Comparison of ENCODE assay signal across 9 cellular contexts in the genomic region with DNA sequence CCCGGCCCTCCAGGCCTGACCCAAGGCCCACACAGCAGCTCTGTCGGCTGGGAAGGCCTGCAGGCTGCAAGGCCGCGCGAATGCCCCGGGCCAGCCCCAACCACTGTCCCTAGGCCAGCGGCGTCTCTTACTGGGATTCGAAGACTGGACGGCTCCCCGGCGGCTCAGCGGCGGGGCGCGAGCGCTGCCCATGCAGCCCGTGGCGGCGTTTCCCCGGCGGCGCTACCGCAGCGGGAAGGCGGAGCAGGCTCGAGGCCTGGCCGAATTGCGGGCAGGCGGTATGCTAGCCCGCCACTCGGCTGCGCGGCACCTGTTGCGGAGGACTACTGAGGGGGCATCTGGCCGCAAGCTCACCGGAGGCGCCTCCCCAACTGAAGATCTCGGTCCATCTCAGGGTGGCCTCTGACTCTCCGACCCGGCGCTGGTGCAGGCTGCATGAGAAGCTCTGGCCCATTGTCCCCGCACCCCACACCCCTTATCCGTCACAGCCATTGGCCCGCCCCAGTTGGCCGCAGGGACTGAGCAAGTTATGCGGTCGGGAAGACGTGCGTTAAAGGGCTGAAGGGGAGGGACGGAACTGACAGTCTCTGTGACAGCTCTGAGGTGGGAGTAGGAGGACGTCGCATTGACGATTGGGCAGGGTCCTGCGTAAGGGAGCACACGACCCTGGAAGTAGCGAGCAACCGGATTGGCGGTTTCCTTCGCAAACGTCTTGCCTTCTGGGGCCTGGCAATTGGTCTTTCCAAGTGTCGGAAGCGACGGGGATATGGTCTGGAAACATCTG.
DNase-seq lines count a peak whose midpoint lies in the region; ATAC-seq lines count a peak whose summit lies in the region.
"Had no signal": no experiment of that assay in that cellular context is flagged by ENCODE, and none has a peak within 500 bp of the region (broad histone marks: within the 10 kb centered on the region; RNA-seq: fewer than 3 reads in every experiment).

No MANE protein-coding gene starts in this region.

- CTCF ChIA-PET in activated CD8-positive, alpha-beta T cell treated with anti-CD3 and anti-CD28 coated beads, Interleukin-2, amount 10 ng/mL, durations not matched to agents 7 days and 5 days (lab: Charles Lee) = no interaction called here

- POLR2A ChIA-PET in activated CD8-positive, alpha-beta T cell treated with anti-CD3 and anti-CD28 coated beads, Interleukin-2, amount 10 ng/mL, durations not matched to agents 7 days and 5 days (lab: Charles Lee) = interaction anchor here (1.4 kb wide), 1 partner anchor 54 kb away, joined by 4 read pairs; no protein-coding TSS in a partner anchor

- peak; percentile 84 for ATAC-seq in activated CD8-positive, alpha-beta T cell treated with anti-CD3 and anti-CD28 coated beads, Interleukin-2, amount 10 ng/mL, durations not matched to agents 7 days and 5 days
- ATAC-seq in HG02870 (IDR thresholded peaks at IDR 0.05; ENCODE audit: unreplicated experiment) = no peak
- ATAC-seq in GM18858 (IDR thresholded peaks at IDR 0.05; ENCODE audit: unreplicated experiment) = no peak
- ATAC-seq: left lung had no signal

- H3K4me3 Mint-ChIP-seq in activated CD8-positive, alpha-beta T cell treated with anti-CD3 and anti-CD28 coated beads, Interleukin-2, amount 10 ng/mL, durations not matched to agents 7 days and 5 days = peak overlapping the region; percentile 89

- H3K27ac Mint-ChIP-seq in activated CD8-positive, alpha-beta T cell treated with anti-CD3 and anti-CD28 coated beads, Interleukin-2, amount 10 ng/mL, durations not matched to agents 7 days and 5 days = peak overlapping the region; percentile 90

- H3K36me3 Mint-ChIP-seq in activated CD8-positive, alpha-beta T cell treated with anti-CD3 and anti-CD28 coated beads, Interleukin-2, amount 10 ng/mL, durations not matched to agents 7 days and 5 days (ENCODE audit: low read depth) = no peaks in the 10 kb centered on the region

- peaks cover 8% of the 10 kb centered on the region for H3K4me1 Mint-ChIP-seq in activated CD8-positive, alpha-beta T cell treated with anti-CD3 and anti-CD28 coated beads, Interleukin-2, amount 10 ng/mL, durations not matched to agents 7 days and 5 days (ENCODE audit: low read depth)

- DNase-seq in activated CD4-positive, alpha-beta T cell treated with anti-CD3 and anti-CD28 coated beads for 48 hours = peak; percentile 52
- no peak for DNase-seq in activated CD4-positive, alpha-beta T cell treated with anti-CD3 and anti-CD28 coated beads for 1 hour
- peak; percentile 72 for DNase-seq in activated CD8-positive, alpha-beta T cell treated with anti-CD3 and anti-CD28 coated beads, Interleukin-2, amount 10 ng/mL, durations not matched to agents 7 days and 5 days
- DNase-seq in hypothalamus (lab: John Stamatoyannopoulos, UW) = peak in 32 of 51 donors; percentile 0 to 71 (median 34)
- peak; percentile 24 for DNase-seq in stromal cell of bone marrow (ENCODE audit: low read depth)
- DNase-seq in islet precursor cell = no peak

- no peaks in the 10 kb centered on the region for H3K27me3 Mint-ChIP-seq in activated CD8-positive, alpha-beta T cell treated with anti-CD3 and anti-CD28 coated beads, Interleukin-2, amount 10 ng/mL, durations not matched to agents 7 days and 5 days (ENCODE audit: low read depth)

- H3K9me3 Mint-ChIP-seq in activated CD8-positive, alpha-beta T cell treated with anti-CD3 and anti-CD28 coated beads, Interleukin-2, amount 10 ng/mL, durations not matched to agents 7 days and 5 days (ENCODE audit: insufficient read depth) = no peaks in the 10 kb centered on the region

Comparison
In these comparisons a context has a peak if more than half of its experiments do, and no peak if none do; other contexts are left out.
1. DNase-seq: peak in activated CD4-positive, alpha-beta T cell treated with anti-CD3 and anti-CD28 coated beads for 48 hours (single experiment), activated CD8-positive, alpha-beta T cell treated with anti-CD3 and anti-CD28 coated beads, Interleukin-2, amount 10 ng/mL, durations not matched to agents 7 days and 5 days (single experiment), hypothalamus (32 of 51) and stromal cell of bone marrow (single experiment); none in activated CD4-positive, alpha-beta T cell treated with anti-CD3 and anti-CD28 coated beads for 1 hour (single experiment) and islet precursor cell (single experiment).